ENCODE assay signal across 8 cellular contexts in genomic region chr1:40257313-40257687, GRCh38. TPM values are rescaled to one million over a fixed set of nuclear protein-coding genes. Genes with fewer than 3 reads are reported as not detected.
A peak's percentile ranks its signal among the peaks of the same experiment; 100 is the strongest.
DNase-seq lines count a peak whose midpoint lies in the region; ATAC-seq, FAIRE-seq and TF ChIP-seq lines count a peak whose summit lies in the region.

No MANE protein-coding gene starts in this region.

- peak overlapping the region; percentile 95 to 97 for H3K4me3 Mint-ChIP-seq in stimulated activated naive B cell treated with anti-CD40 and anti-IgM and Interleukin-4, amounts not matched to agents 10 μg/mL and 1 μg/mL and 100 μg/mL, for 72 hours

- DNase-seq in AG04449 (ENCODE audit: low read depth, low spot score) (no peak), keratinocyte (ENCODE audit: low read depth, low spot score) (no peak), MV-4-11 (lab: John Stamatoyannopoulos, UW) (no peak)
- DNase-seq in Jurkat, Clone E6-1 (ENCODE audit: low read depth, low spot score), result no peak
- DNase-seq in stimulated activated naive B cell treated with anti-CD40 and anti-IgM and Interleukin-4, amounts not matched to agents 10 μg/mL and 1 μg/mL and 100 μg/mL, for 72 hours, result no peak

- peak overlapping the region; percentile 97 for H3K9ac ChIP-seq in keratinocyte (ENCODE audit: control insufficient read depth, extremely low read depth, insufficient read depth, low read length)

- H3K4me1 ChIP-seq in keratinocyte (ENCODE audit: control insufficient read depth, extremely low read depth, insufficient read depth, low read length), result peaks cover 12% of the 10 kb centered on the region

- FAIRE-seq in keratinocyte (lab: Jason Lieb, UNC), result no peak

- CTCF ChIA-PET in AG04449 (lab: Yijun Ruan, JAX), result no interaction called here

- no peaks in the 10 kb centered on the region for H4K20me1 ChIP-seq in keratinocyte (ENCODE audit: control insufficient read depth, extremely low read depth, insufficient read depth, low read length)

- peaks cover 0 to 23% of the 10 kb centered on the region in 2 donors for H3K36me3 Mint-ChIP-seq in stimulated activated naive B cell treated with anti-CD40 and anti-IgM and Interleukin-4, amounts not matched to agents 10 μg/mL and 1 μg/mL and 100 μg/mL, for 72 hours

- H3K27me3 ChIP-seq in keratinocyte (ENCODE audit: control insufficient read depth, extremely low read depth, insufficient read depth, low read length), result no peaks in the 10 kb centered on the region

- dilution Hi-C loops in keratinocyte (cut with MboI; ENCODE audit: extremely low pct_ligation_motif_present, low sequenced_read_pairs), result no loop called here

- H3K9me3 Mint-ChIP-seq in stimulated activated naive B cell treated with anti-CD40 and anti-IgM and Interleukin-4, amounts not matched to agents 10 μg/mL and 1 μg/mL and 100 μg/mL, for 72 hours, result no peaks in the 10 kb centered on the region

- H3K9me3 ChIP-seq in keratinocyte (ENCODE audit: control insufficient read depth, low read depth, low read length), result no peaks in the 10 kb centered on the region

- peak overlapping the region; percentile 92 for H3K4me3 ChIP-seq in AG04449 (ENCODE audit: low read depth, low read length)
- H3K4me3 ChIP-seq in Jurkat, Clone E6-1 (ENCODE audit: low read length), result peak overlapping the region; percentile 98
- peak overlapping the region; percentile 77 to 85 (median 78) for H3K4me3 ChIP-seq in keratinocyte (ENCODE audit: control insufficient read depth in 2 of 3, extremely low read depth in 1 of 3, insufficient read depth in 2 of 3, low read depth in 1 of 3, low read length in 3 of 3)

- peak overlapping the region; percentile 90 for H3K27ac ChIP-seq in angular gyrus (ENCODE audit: low read depth, low read length)
- H3K27ac ChIP-seq in keratinocyte (ENCODE audit: control insufficient read depth, insufficient read depth, low read length), result peak overlapping the region; percentile 98

- ATAC-seq in GM18502 (IDR thresholded peaks at IDR 0.05; ENCODE audit: poor library complexity, unreplicated experiment) (peak; percentile 7), HG02885 (IDR thresholded peaks at IDR 0.05; ENCODE audit: poor library complexity, unreplicated experiment) (no peak)
- no peak for ATAC-seq in stimulated activated naive B cell treated with anti-CD40 and anti-IgM and Interleukin-4, amounts not matched to agents 10 μg/mL and 1 μg/mL and 100 μg/mL, for 72 hours (replicated peaks)

- peaks cover 47% of the 10 kb centered on the region for H3K79me2 ChIP-seq in keratinocyte (ENCODE audit: control insufficient read depth, insufficient read depth, low read length)

- peaks cover 8 to 16% of the 10 kb centered on the region in 2 experiments for H3K36me3 ChIP-seq in keratinocyte (ENCODE audit: control insufficient read depth in 2 of 2, extremely low read depth in 1 of 2, insufficient read depth in 2 of 2, low read length in 2 of 2)

- H3K27me3 Mint-ChIP-seq in stimulated activated naive B cell treated with anti-CD40 and anti-IgM and Interleukin-4, amounts not matched to agents 10 μg/mL and 1 μg/mL and 100 μg/mL, for 72 hours, result no peaks in the 10 kb centered on the region

- no peak for TF ChIP-seq CTCF in AG04449 (IDR thresholded peaks at IDR 0.05; ENCODE audit: insufficient read depth, low read length, missing control alignments)
- TF ChIP-seq CTCF in keratinocyte (optimal IDR thresholded peaks at IDR 0.05 in 1 of 3, IDR thresholded peaks at IDR 0.05 in 1 of 3, conservative IDR thresholded peaks at IDR 0.05 in 1 of 3; ENCODE audit: extremely low read depth in 1 of 3, insufficient read depth in 2 of 3, low read length in 3 of 3), result no peak

- peak overlapping the region; percentile 100 for H3K27ac Mint-ChIP-seq in stimulated activated naive B cell treated with anti-CD40 and anti-IgM and Interleukin-4, amounts not matched to agents 10 μg/mL and 1 μg/mL and 100 μg/mL, for 72 hours

- peak overlapping the region; percentile 93 for H2AFZ ChIP-seq in keratinocyte (ENCODE audit: control insufficient read depth, low read length)

- H3K9me1 ChIP-seq in keratinocyte (ENCODE audit: control insufficient read depth, extremely low read depth, insufficient read depth, low read length), result no peaks in the 10 kb centered on the region

- H3K4me1 Mint-ChIP-seq in stimulated activated naive B cell treated with anti-CD40 and anti-IgM and Interleukin-4, amounts not matched to agents 10 μg/mL and 1 μg/mL and 100 μg/mL, for 72 hours, result peaks cover 4 to 7% of the 10 kb centered on the region in 2 donors

- POLR2A ChIA-PET in AG04449 (lab: Yijun Ruan, JAX), result interaction anchor here (0.6 to 1.5 kb wide), 5 partner anchors 10 to 35 kb away, joined by 3 to 7 read pairs (median 5); no protein-coding TSS in a partner anchor

- H3K4me2 ChIP-seq in keratinocyte (ENCODE audit: control insufficient read depth, extremely low read depth, insufficient read depth, low read depth, low read length), result peak overlapping the region; percentile 97

RNA-seq across cellular contexts. Expression of gene ZMPSTE24, which starts 0.7 kb away (rescaled TPM):
- polyA plus RNA-seq in Jurkat, Clone E6-1 (2012; ENCODE audit: insufficient read depth, insufficient read length), result 22.8 TPM
- polyA plus RNA-seq in keratinocyte, result 34.0 to 73.4 TPM (median 44.9 TPM) in 3 replicates
- 16.4 TPM for polyA plus RNA-seq in keratinocyte (2011; ENCODE audit: low read depth)
- 22.5 and 43.4 TPM in 2 replicates for polyA plus RNA-seq in keratinocyte (2011; cell fraction: cytosol; rRNA removed)
- polyA plus RNA-seq in keratinocyte (2011; cell fraction: nucleus; rRNA removed), result 48.0 and 77.7 TPM in 2 replicates
- polyA plus RNA-seq in keratinocyte (2012; ENCODE audit: low replicate concordance), result 30.2 and 49.7 TPM in 2 replicates
- polyA minus RNA-seq in keratinocyte, result 14.0 to 54.8 TPM (median 29.0 TPM) in 3 replicates
- polyA minus RNA-seq in keratinocyte (2011; cell fraction: cytosol; rRNA and poly(A)+ RNA removed), result 44.1 TPM
- polyA minus RNA-seq in keratinocyte (2011; cell fraction: nucleus; rRNA and poly(A)+ RNA removed), result 67.5 and 109 TPM in 2 replicates

RNA-seq across cellular contexts. Expression of gene TMCO2, which starts 9.6 kb away (rescaled TPM):
- polyA plus RNA-seq in Jurkat, Clone E6-1 (2012; ENCODE audit: insufficient read depth, insufficient read length), result not detected
- not detected in 3 replicates for polyA plus RNA-seq in keratinocyte
- not detected for polyA plus RNA-seq in keratinocyte (2011; ENCODE audit: low read depth)
- polyA plus RNA-seq in keratinocyte (2011; cell fraction: cytosol; rRNA removed), result not detected in 2 replicates
- not detected in 2 replicates for polyA plus RNA-seq in keratinocyte (2011; cell fraction: nucleus; rRNA removed)
- polyA plus RNA-seq in keratinocyte (2012; ENCODE audit: low replicate concordance), result not detected in 2 replicates
- not detected in 3 replicates for polyA minus RNA-seq in keratinocyte
- not detected for polyA minus RNA-seq in keratinocyte (2011; cell fraction: cytosol; rRNA and poly(A)+ RNA removed)
- not detected in 2 replicates for polyA minus RNA-seq in keratinocyte (2011; cell fraction: nucleus; rRNA and poly(A)+ RNA removed)

RNA-seq across cellular contexts. Expression of gene COL9A2, which starts 59.8 kb away (rescaled TPM):
- polyA plus RNA-seq in Jurkat, Clone E6-1 (2012; ENCODE audit: insufficient read depth, insufficient read length), result 14.1 TPM
- polyA plus RNA-seq in keratinocyte, result 1.2 to 3.0 TPM (median 1.6 TPM) in 3 replicates
- 0.26 TPM for polyA plus RNA-seq in keratinocyte (2011; ENCODE audit: low read depth)
- polyA plus RNA-seq in keratinocyte (2011; cell fraction: cytosol; rRNA removed), result 1.3 and 1.7 TPM in 2 replicates
- polyA plus RNA-seq in keratinocyte (2011; cell fraction: nucleus; rRNA removed), result 1.4 and 1.5 TPM in 2 replicates
- polyA plus RNA-seq in keratinocyte (2012; ENCODE audit: low replicate concordance), result 0.21 and 3.9 TPM in 2 replicates
- polyA minus RNA-seq in keratinocyte, result 0.89 to 2.9 TPM (median 1.3 TPM) in 3 replicates
- polyA minus RNA-seq in keratinocyte (2011; cell fraction: cytosol; rRNA and poly(A)+ RNA removed), result 2.3 TPM
- 0.63 and 0.78 TPM in 2 replicates for polyA minus RNA-seq in keratinocyte (2011; cell fraction: nucleus; rRNA and poly(A)+ RNA removed)
